ENCODE assay signal across 18 cellular contexts in the genomic region with DNA sequence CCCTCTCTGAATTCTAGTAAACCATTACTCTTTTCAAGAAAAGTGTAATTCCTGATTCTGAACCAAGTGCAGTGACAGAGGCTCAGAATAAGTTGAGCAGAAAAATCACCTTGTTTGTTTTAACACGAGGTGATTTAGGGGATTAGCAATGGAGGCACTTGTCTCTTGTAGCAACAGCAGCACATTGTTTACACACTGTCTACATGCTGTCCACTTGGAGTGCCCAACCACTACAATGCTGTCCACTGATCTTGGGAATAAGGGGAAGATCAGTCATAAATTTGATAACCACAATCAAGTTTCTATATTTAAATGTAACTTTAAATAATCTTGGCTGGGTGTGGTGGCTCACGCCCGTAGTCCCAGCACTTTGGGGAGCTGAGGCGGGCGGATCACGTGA.
"Had no signal": no experiment of that assay in that cellular context is flagged by ENCODE, and none has a peak within 500 bp of the region (broad histone marks: within the 10 kb centered on the region; RNA-seq: fewer than 3 reads in every experiment).

No MANE protein-coding gene starts in this region.

- DNase-seq: activated CD4-positive, CD25-positive, alpha-beta regulatory T cell treated with anti-CD3 and anti-CD28 coated beads, Interleukin-2, amount 50 U/mL, for 72 hours; activated T-cell treated with anti-CD3 and anti-CD28 coated beads, Interleukin-2, amount 50 U/mL, for 1 hour; aorta; caudate nucleus; dermis blood vessel endothelial cell; effector memory CD4-positive, alpha-beta T cell; foreskin keratinocyte; hippocampal formation; lower lobe of right lung; mesendoderm; naive thymus-derived CD8-positive, alpha-beta T cell; spleen; stimulated activated CD4-positive, alpha-beta T cell treated with anti-CD3 and anti-CD28 coated beads, Interleukin-4, amount 100 ng/mL, for 4 hours; stimulated activated naive CD8-positive, alpha-beta T cell treated with anti-CD3 and anti-CD28 coated beads, Interleukin-15, Interleukin-2, amounts not matched to agents 100 U/mL and 50 U/mL, for 24 hours; tibial artery had no signal

- H3K36me3 Mint-ChIP-seq: neural progenitor cell had no signal

- H3K36me3 ChIP-seq: lower lobe of right lung, neural progenitor cell, spleen, tibial artery had no signal

- H3K27me3 Mint-ChIP-seq: naive thymus-derived CD8-positive, alpha-beta T cell had no signal

- H3K4me1 ChIP-seq: lower lobe of right lung, neural progenitor cell, spleen had no signal

- ATAC-seq: activated naive CD4-positive, alpha-beta T cell treated with anti-CD3 and anti-CD28 coated beads, Interleukin-2, amount 50 U/mL, for 72 hours; foreskin keratinocyte; lower lobe of right lung; naive thymus-derived CD8-positive, alpha-beta T cell; stimulated activated naive CD8-positive, alpha-beta T cell treated with anti-CD3 and anti-CD28 coated beads, Interleukin-15, Interleukin-2, amounts not matched to agents 100 U/mL and 50 U/mL, for 24 hours had no signal

- H3K9ac ChIP-seq: neural progenitor cell had no signal

- H3K27ac ChIP-seq: foreskin keratinocyte, lower lobe of right lung, neural progenitor cell, spleen, tibial artery had no signal

- H3K27me3 ChIP-seq: foreskin keratinocyte, neural progenitor cell, spleen, tibial artery had no signal

- H3K9me3 ChIP-seq: lower lobe of right lung, tibial artery had no signal

- H3K4me3 ChIP-seq: lower lobe of right lung, neural progenitor cell, spleen, tibial artery had no signal

- H3K4me1 Mint-ChIP-seq: naive thymus-derived CD8-positive, alpha-beta T cell had no signal

- H3K27ac Mint-ChIP-seq: activated naive CD4-positive, alpha-beta T cell treated with anti-CD3 and anti-CD28 coated beads, Interleukin-2, amount 50 U/mL, for 72 hours; brain; naive thymus-derived CD8-positive, alpha-beta T cell; neural progenitor cell had no signal

- H3K4me3 Mint-ChIP-seq: brain; naive thymus-derived CD8-positive, alpha-beta T cell; neural progenitor cell had no signal
